17 cellular contexts compared by ENCODE assay signal in the genomic region with DNA sequence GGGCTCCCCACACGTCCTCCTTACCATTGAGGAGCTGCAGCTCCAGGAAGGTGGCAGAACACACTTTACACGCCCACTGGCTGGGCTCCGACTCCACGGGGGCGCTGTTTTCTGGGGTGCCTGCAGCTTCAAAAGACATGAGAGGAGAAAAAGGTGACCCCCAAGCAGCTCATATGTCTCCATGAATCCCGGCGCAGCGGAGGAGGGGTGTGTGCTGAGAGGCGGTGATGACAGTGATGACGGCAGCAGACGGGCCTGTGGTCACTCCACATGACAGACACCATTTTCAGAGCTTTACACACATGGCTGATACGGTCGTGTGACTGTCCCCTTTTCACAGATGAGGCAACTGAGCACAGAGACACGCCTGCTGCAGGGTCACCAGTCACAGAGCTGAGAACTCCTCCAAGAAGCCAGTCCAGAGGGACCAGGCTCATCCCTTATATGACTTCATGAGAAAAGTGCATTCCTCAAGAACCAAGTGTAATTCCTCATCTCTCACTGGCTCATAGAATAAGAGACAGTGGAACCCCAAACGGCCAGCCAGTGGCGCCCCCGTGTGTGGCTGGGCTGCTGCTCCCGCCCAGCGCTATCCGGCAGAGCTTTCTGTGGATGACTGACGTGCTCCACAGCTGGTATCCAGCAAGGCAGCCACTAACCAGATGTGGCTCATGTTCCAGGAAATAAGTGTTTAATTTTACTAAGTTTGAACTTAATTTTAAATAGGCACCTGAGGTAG. TPM values are rescaled to one million over a fixed set of nuclear protein-coding genes. Genes with fewer than 3 reads are reported as not detected.
DNase-seq lines count a peak whose midpoint lies in the region; ATAC-seq, FAIRE-seq and TF ChIP-seq lines count a peak whose summit lies in the region.
"Had no signal": no experiment of that assay in that cellular context is flagged by ENCODE, and none has a peak within 500 bp of the region (broad histone marks: within the 10 kb centered on the region; RNA-seq: fewer than 3 reads in every experiment).

No MANE protein-coding gene starts in this region.

- peaks cover 4% of the 10 kb centered on the region for H3K4me1 Mint-ChIP-seq in type B pancreatic cell (ENCODE audit: unreplicated experiment)
- H3K4me1 Mint-ChIP-seq: activated CD4-positive, alpha-beta T cell treated with anti-CD3 and anti-CD28 coated beads for 36 hours; activated naive CD8-positive, alpha-beta T cell treated with anti-CD3 and anti-CD28 coated beads, Interleukin-2, amount 50 U/mL, for 24 hours; T-cell had no signal

- TF ChIP-seq POLR2A in heart left ventricle (IDR thresholded peaks at IDR 0.05): no peak

- H3K4me3 ChIP-seq in cardiac muscle cell (no peak overlapping the region), heart left ventricle (no peak overlapping the region), RWPE2 (ENCODE audit: severe bottlenecking) (no peak overlapping the region)
- H3K4me3 ChIP-seq: colonic mucosa, PC-9 had no signal

- no peaks in the 10 kb centered on the region for H3K27me3 ChIP-seq in cardiac muscle cell
- no peaks in the 10 kb centered on the region for H3K27me3 ChIP-seq in heart left ventricle
- no peaks in the 10 kb centered on the region for H3K27me3 ChIP-seq in RWPE2 (ENCODE audit: insufficient read depth, poor library complexity, severe bottlenecking)
- H3K27me3 ChIP-seq in foreskin keratinocyte: no peaks in the 10 kb centered on the region
- H3K27me3 ChIP-seq: colonic mucosa had no signal

- H3K27me3 Mint-ChIP-seq in type B pancreatic cell: no peaks in the 10 kb centered on the region
- H3K27me3 Mint-ChIP-seq: activated CD4-positive, alpha-beta T cell treated with anti-CD3 and anti-CD28 coated beads for 36 hours; activated naive CD8-positive, alpha-beta T cell treated with anti-CD3 and anti-CD28 coated beads, Interleukin-2, amount 50 U/mL, for 24 hours; memory B cell; T-cell had no signal

- peaks cover 5% of the 10 kb centered on the region for H3K36me3 Mint-ChIP-seq in type B pancreatic cell

- 79 to 88% (median 81%) methylated on average over 17 to 21 of the region's 21 CpGs for WGBS in heart left ventricle, 4 donors

- no peak overlapping the region for H3K27ac Mint-ChIP-seq in type B pancreatic cell
- H3K27ac Mint-ChIP-seq: activated CD4-positive, alpha-beta T cell treated with anti-CD3 and anti-CD28 coated beads for 36 hours; activated naive CD8-positive, alpha-beta T cell treated with anti-CD3 and anti-CD28 coated beads, Interleukin-2, amount 50 U/mL, for 24 hours; memory B cell; T-cell had no signal

- H3K4me1 ChIP-seq in cardiac muscle cell (ENCODE audit: low read depth) (peaks cover 21% of the 10 kb centered on the region), heart left ventricle (no peaks in the 10 kb centered on the region), RWPE2 (ENCODE audit: insufficient read depth, poor library complexity, severe bottlenecking) (no peaks in the 10 kb centered on the region), foreskin keratinocyte (no peaks in the 10 kb centered on the region)
- H3K4me1 ChIP-seq: colonic mucosa had no signal

- DNase-seq in cardiac muscle cell (ENCODE audit: low read depth in 1 of 2, low spot score in 1 of 2) (peak; percentile 10 to 24), heart left ventricle (no peak), RWPE2 (ENCODE audit: low spot score) (peak; percentile 53), foreskin keratinocyte (no peak), type B pancreatic cell (ENCODE audit: extremely low spot score, unreplicated experiment) (no peak), NCI-H187 treated with DMSO at 0.1 percent for 48 hours (lab: John Stamatoyannopoulos, UW) (no peak), RCC 7860 (ENCODE audit: low spot score) (no peak)
- DNase-seq: activated CD4-positive, alpha-beta T cell treated with anti-CD3 and anti-CD28 coated beads for 36 hours; activated naive CD8-positive, alpha-beta T cell treated with anti-CD3 and anti-CD28 coated beads, Interleukin-2, amount 50 U/mL, for 24 hours; activated T-cell treated with anti-CD3 and anti-CD28 coated beads for 4 hours; colonic mucosa; NCI-H2227 treated with DMSO at 0.1 percent for 48 hours; PC-9; T-cell had no signal

- no peak for ATAC-seq in heart left ventricle
- ATAC-seq in RWPE2 (ENCODE audit: low read depth): no peak
- ATAC-seq in foreskin keratinocyte: no peak
- ATAC-seq in GM18858 (IDR thresholded peaks at IDR 0.05; ENCODE audit: unreplicated experiment): no peak
- ATAC-seq: activated CD4-positive, alpha-beta T cell treated with anti-CD3 and anti-CD28 coated beads for 36 hours; activated naive CD8-positive, alpha-beta T cell treated with anti-CD3 and anti-CD28 coated beads, Interleukin-2, amount 50 U/mL, for 24 hours; esophagus mucosa; T-cell had no signal

- TF ChIP-seq CTCF in cardiac muscle cell (IDR thresholded peaks at IDR 0.05; ENCODE audit: low read depth, low read length) (no peak), heart left ventricle (IDR thresholded peaks at IDR 0.05) (no peak), RWPE2 (IDR thresholded peaks at IDR 0.05; ENCODE audit: poor library complexity, severe bottlenecking) (no peak), foreskin keratinocyte (conservative IDR thresholded peaks at IDR 0.05) (peak; percentile 40), type B pancreatic cell (conservative IDR thresholded peaks at IDR 0.05) (peak; percentile 34)

- H3K4me3 Mint-ChIP-seq in type B pancreatic cell: no peak overlapping the region
- H3K4me3 Mint-ChIP-seq: activated CD4-positive, alpha-beta T cell treated with anti-CD3 and anti-CD28 coated beads for 36 hours; activated naive CD8-positive, alpha-beta T cell treated with anti-CD3 and anti-CD28 coated beads, Interleukin-2, amount 50 U/mL, for 24 hours; memory B cell; T-cell had no signal

- intact Hi-C loops in heart left ventricle (cut with DNase I): no loop called here

- no peaks in the 10 kb centered on the region for H3K9me3 Mint-ChIP-seq in type B pancreatic cell
- H3K9me3 Mint-ChIP-seq: activated naive CD8-positive, alpha-beta T cell treated with anti-CD3 and anti-CD28 coated beads, Interleukin-2, amount 50 U/mL, for 24 hours; memory B cell; T-cell had no signal

- FAIRE-seq in RCC 7860 (lab: Jason Lieb, UNC): no peak

- H3K9me3 ChIP-seq in cardiac muscle cell (ENCODE audit: low read depth): no peaks in the 10 kb centered on the region
- H3K9me3 ChIP-seq in heart left ventricle: no peaks in the 10 kb centered on the region
- H3K9me3 ChIP-seq in RWPE2 (ENCODE audit: severe bottlenecking): no peaks in the 10 kb centered on the region
- H3K9me3 ChIP-seq: colonic mucosa had no signal

- H3K36me3 ChIP-seq in cardiac muscle cell (no peaks in the 10 kb centered on the region), heart left ventricle (peaks cover 0 to 13% (median 4%) of the 10 kb centered on the region in 9 donors), RWPE2 (ENCODE audit: low read depth) (peaks cover 62% of the 10 kb centered on the region)
- H3K36me3 ChIP-seq: colonic mucosa had no signal

- H3K27ac ChIP-seq in cardiac muscle cell (no peak overlapping the region), heart left ventricle (no peak overlapping the region), RWPE2 (ENCODE audit: poor library complexity, severe bottlenecking) (no peak overlapping the region), foreskin keratinocyte (no peak overlapping the region)
- H3K27ac ChIP-seq: colonic mucosa, PC-9 had no signal

RNA-seq across cellular contexts. Expression of a gene that starts 31.9 kb away (rescaled TPM):
- 3.9 and 6.4 TPM in 2 replicates for total RNA-seq in cardiac muscle cell
- polyA plus RNA-seq in cardiac muscle cell: 2.3 and 4.5 TPM in 2 replicates
- 1 to 10 TPM; 2.1 to 6.3 (median 2.9) TPM for total RNA-seq in heart left ventricle
- polyA plus RNA-seq in heart left ventricle: 1 to 10 TPM; 2.2 to 2.3 TPM
- total RNA-seq in foreskin keratinocyte: 5.3 and 5.7 TPM in 2 replicates
- polyA plus RNA-seq in foreskin keratinocyte: 1.4 TPM in 2 replicates
- 8.5 and 8.8 TPM in 2 replicates for total RNA-seq in type B pancreatic cell (ENCODE audit: low replicate concordance)

Comparison
In these comparisons a context has a peak if more than half of its experiments do, and no peak if none do; other contexts are left out.
1. DNase-seq: peak in cardiac muscle cell (2 of 2) and RWPE2 (single experiment); none in heart left ventricle (0 of 5), foreskin keratinocyte (0 of 2), type B pancreatic cell (single experiment), NCI-H187 treated with DMSO at 0.1 percent for 48 hours (single experiment) and RCC 7860 (single experiment).
2. CTCF ChIP-seq: peak in foreskin keratinocyte (single experiment) and type B pancreatic cell (single experiment); none in cardiac muscle cell (single experiment), heart left ventricle (0 of 12) and RWPE2 (single experiment).